In genomic region chr4:95701500-95701899, GRCh38 we compare ENCODE assay signal across 2 cellular contexts.
TF ChIP-seq lines count a peak whose summit lies in the region.

No MANE protein-coding gene starts in this region.

TF ChIP-seq in SK-N-SH treated with all-trans-retinoic acid at 6 μM for 48 hours, 23 proteins besides CTCF, POLR2A, EP300 and RAD21 (continued from another document):
- no peak for TF ChIP-seq ZNF8 (CRISPR knock-in tag; IDR thresholded peaks at IDR 0.05)
- TF ChIP-seq, protein P1, sequence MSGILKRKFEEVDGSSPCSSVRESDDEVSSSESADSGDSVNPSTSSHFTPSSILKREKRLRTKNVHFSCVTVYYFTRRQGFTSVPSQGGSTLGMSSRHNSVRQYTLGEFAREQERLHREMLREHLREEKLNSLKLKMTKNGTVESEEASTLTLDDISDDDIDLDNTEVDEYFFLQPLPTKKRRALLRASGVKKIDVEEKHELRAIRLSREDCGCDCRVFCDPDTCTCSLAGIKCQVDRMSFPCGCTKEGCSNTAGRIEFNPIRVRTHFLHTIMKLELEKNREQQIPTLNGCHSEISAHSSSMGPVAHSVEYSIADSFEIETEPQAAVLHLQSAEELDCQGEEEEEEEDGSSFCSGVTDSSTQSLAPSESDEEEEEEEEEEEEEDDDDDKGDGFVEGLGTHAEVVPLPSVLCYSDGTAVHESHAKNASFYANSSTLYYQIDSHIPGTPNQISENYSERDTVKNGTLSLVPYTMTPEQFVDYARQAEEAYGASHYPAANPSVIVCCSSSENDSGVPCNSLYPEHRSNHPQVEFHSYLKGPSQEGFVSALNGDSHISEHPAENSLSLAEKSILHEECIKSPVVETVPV (CRISPR knock-in tag; IDR thresholded peaks at IDR 0.05), result no peak
- TF ChIP-seq, protein P2, sequence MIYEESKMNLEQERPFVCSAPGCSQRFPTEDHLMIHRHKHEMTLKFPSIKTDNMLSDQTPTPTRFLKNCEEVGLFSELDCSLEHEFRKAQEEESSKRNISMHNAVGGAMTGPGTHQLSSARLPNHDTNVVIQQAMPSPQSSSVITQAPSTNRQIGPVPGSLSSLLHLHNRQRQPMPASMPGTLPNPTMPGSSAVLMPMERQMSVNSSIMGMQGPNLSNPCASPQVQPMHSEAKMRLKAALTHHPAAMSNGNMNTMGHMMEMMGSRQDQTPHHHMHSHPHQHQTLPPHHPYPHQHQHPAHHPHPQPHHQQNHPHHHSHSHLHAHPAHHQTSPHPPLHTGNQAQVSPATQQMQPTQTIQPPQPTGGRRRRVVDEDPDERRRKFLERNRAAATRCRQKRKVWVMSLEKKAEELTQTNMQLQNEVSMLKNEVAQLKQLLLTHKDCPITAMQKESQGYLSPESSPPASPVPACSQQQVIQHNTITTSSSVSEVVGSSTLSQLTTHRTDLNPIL (CRISPR knock-in tag; IDR thresholded peaks at IDR 0.05; ENCODE audit: low read depth), result no peak
- TF ChIP-seq ZFP30 (CRISPR knock-in tag; IDR thresholded peaks at IDR 0.05), result no peak
- TF ChIP-seq, protein P3, sequence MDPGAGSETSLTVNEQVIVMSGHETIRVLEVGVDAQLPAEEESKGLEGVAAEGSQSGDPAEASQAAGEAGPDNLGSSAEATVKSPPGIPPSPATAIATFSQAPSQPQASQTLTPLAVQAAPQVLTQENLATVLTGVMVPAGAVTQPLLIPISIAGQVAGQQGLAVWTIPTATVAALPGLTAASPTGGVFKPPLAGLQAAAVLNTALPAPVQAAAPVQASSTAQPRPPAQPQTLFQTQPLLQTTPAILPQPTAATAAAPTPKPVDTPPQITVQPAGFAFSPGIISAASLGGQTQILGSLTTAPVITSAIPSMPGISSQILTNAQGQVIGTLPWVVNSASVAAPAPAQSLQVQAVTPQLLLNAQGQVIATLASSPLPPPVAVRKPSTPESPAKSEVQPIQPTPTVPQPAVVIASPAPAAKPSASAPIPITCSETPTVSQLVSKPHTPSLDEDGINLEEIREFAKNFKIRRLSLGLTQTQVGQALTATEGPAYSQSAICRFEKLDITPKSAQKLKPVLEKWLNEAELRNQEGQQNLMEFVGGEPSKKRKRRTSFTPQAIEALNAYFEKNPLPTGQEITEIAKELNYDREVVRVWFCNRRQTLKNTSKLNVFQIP (CRISPR knock-in tag; IDR thresholded peaks at IDR 0.05; ENCODE audit: borderline replicate concordance, low read depth), result no peak
- TF ChIP-seq ARNTL (CRISPR knock-in tag; IDR thresholded peaks at IDR 0.05; ENCODE audit: borderline replicate concordance, low read depth), result no peak
- TF ChIP-seq, protein P4, sequence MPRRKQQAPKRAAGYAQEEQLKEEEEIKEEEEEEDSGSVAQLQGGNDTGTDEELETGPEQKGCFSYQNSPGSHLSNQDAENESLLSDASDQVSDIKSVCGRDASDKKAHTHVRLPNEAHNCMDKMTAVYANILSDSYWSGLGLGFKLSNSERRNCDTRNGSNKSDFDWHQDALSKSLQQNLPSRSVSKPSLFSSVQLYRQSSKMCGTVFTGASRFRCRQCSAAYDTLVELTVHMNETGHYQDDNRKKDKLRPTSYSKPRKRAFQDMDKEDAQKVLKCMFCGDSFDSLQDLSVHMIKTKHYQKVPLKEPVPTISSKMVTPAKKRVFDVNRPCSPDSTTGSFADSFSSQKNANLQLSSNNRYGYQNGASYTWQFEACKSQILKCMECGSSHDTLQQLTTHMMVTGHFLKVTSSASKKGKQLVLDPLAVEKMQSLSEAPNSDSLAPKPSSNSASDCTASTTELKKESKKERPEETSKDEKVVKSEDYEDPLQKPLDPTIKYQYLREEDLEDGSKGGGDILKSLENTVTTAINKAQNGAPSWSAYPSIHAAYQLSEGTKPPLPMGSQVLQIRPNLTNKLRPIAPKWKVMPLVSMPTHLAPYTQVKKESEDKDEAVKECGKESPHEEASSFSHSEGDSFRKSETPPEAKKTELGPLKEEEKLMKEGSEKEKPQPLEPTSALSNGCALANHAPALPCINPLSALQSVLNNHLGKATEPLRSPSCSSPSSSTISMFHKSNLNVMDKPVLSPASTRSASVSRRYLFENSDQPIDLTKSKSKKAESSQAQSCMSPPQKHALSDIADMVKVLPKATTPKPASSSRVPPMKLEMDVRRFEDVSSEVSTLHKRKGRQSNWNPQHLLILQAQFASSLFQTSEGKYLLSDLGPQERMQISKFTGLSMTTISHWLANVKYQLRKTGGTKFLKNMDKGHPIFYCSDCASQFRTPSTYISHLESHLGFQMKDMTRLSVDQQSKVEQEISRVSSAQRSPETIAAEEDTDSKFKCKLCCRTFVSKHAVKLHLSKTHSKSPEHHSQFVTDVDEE (CRISPR knock-in tag; IDR thresholded peaks at IDR 0.05), result no peak
- TF ChIP-seq ZC3H10 (CRISPR knock-in tag; IDR thresholded peaks at IDR 0.05), result no peak
- no peak for TF ChIP-seq ZFP3 (CRISPR knock-in tag; IDR thresholded peaks at IDR 0.05)

TF ChIP-seq in SK-N-SH, 30 proteins besides CTCF, POLR2A, EP300 and RAD21 (continued from another document):
- TF ChIP-seq USF1 (IDR thresholded peaks at IDR 0.05; ENCODE audit: borderline replicate concordance, low read depth), result no peak
